17 cellular contexts compared by ENCODE assay signal in genomic region chr5:174187481-174187880, GRCh38.
A peak's percentile ranks its signal among the peaks of the same experiment; 100 is the strongest.
DNase-seq lines count a peak whose midpoint lies in the region; ATAC-seq and TF ChIP-seq lines count a peak whose summit lies in the region.
"Had no signal": no experiment of that assay in that cellular context is flagged by ENCODE, and none has a peak within 500 bp of the region (broad histone marks: within the 10 kb centered on the region; RNA-seq: fewer than 3 reads in every experiment).

No MANE protein-coding gene starts in this region.

- no peak overlapping the region for H3K27ac Mint-ChIP-seq in osteocyte (ENCODE audit: unreplicated experiment)
- H3K27ac Mint-ChIP-seq: CD4-positive, CD25-positive, alpha-beta regulatory T cell had no signal

- no peaks in the 10 kb centered on the region for H3K36me3 ChIP-seq in heart right ventricle
- H3K36me3 ChIP-seq: BE2C, HAP-1 had no signal

- H3K4me1 Mint-ChIP-seq in osteocyte (ENCODE audit: unreplicated experiment) = no peaks in the 10 kb centered on the region
- H3K4me1 Mint-ChIP-seq: CD4-positive, CD25-positive, alpha-beta regulatory T cell; CD8-positive, alpha-beta memory T cell had no signal

- intact Hi-C loops in cardiac septum (cut with DNase I) = no loop called here
- intact Hi-C loops in heart right ventricle (cut with DNase I) = no loop called here

- no peak overlapping the region for H3K4me3 Mint-ChIP-seq in osteocyte (ENCODE audit: unreplicated experiment)
- H3K4me3 Mint-ChIP-seq: CD4-positive, CD25-positive, alpha-beta regulatory T cell; CD8-positive, alpha-beta memory T cell had no signal

- no peak for ATAC-seq in heart right ventricle
- no peak for ATAC-seq in HG03039 (IDR thresholded peaks at IDR 0.05; ENCODE audit: unreplicated experiment)

- H3K9me3 ChIP-seq in heart right ventricle = no peaks in the 10 kb centered on the region
- H3K9me3 ChIP-seq: BE2C, Caco-2, HAP-1 had no signal

- TF ChIP-seq CTCF in heart right ventricle (IDR thresholded peaks at IDR 0.05) = no peak
- TF ChIP-seq CTCF in coronary artery (IDR thresholded peaks at IDR 0.05) = no peak
- TF ChIP-seq CTCF in osteocyte (IDR thresholded peaks at IDR 0.05) = no peak

- DNase-seq in cardiac septum (ENCODE audit: low spot score) (peak; percentile 73), heart right ventricle (no peak), NCI-H2029 treated with DMSO at 0.1 percent for 48 hours (lab: John Stamatoyannopoulos, UW) (peak; percentile 25), coronary artery (ENCODE audit: low spot score) (peak; percentile 9), osteocyte (ENCODE audit: extremely low spot score, unreplicated experiment) (no peak)
- no peak for DNase-seq in effector CD4-positive, alpha-beta T cell
- DNase-seq: ACHN; BE2C; C1 segment of cervical spinal cord; Caco-2; CD4-positive, CD25-positive, alpha-beta regulatory T cell; CD8-positive, alpha-beta memory T cell; DMS79 treated with DMSO at 0.1 percent for 48 hours; GF-D8 had no signal

- no peaks in the 10 kb centered on the region for H3K9me3 Mint-ChIP-seq in osteocyte (ENCODE audit: unreplicated experiment)

- H3K27me3 Mint-ChIP-seq in osteocyte (ENCODE audit: unreplicated experiment) = peaks cover 4% of the 10 kb centered on the region

- H3K27ac ChIP-seq in heart right ventricle (no peak overlapping the region), coronary artery (no peak overlapping the region)
- H3K27ac ChIP-seq: HL-60 had no signal

- WGBS in heart right ventricle, 2 donors = 78% methylated on average over 6 of the region's 6 CpGs

- H3K36me3 Mint-ChIP-seq in osteocyte (ENCODE audit: unreplicated experiment) = no peaks in the 10 kb centered on the region
- H3K36me3 Mint-ChIP-seq: CD4-positive, CD25-positive, alpha-beta regulatory T cell; CD8-positive, alpha-beta memory T cell had no signal

- H3K4me3 ChIP-seq in heart right ventricle = no peak overlapping the region
- no peak overlapping the region for H3K4me3 ChIP-seq in coronary artery
- H3K4me3 ChIP-seq: HAP-1 had no signal

- no peaks in the 10 kb centered on the region for H3K4me1 ChIP-seq in heart right ventricle
- H3K4me1 ChIP-seq: HAP-1 had no signal

- H3K27me3 ChIP-seq in heart right ventricle = peaks cover 0 to 22% (median 7%) of the 10 kb centered on the region in 7 donors
- H3K27me3 ChIP-seq: BE2C had no signal

Comparison
In these comparisons a context has a peak if more than half of its experiments do, and no peak if none do; other contexts are left out.
1. DNase-seq: peak in cardiac septum (single experiment), NCI-H2029 treated with DMSO at 0.1 percent for 48 hours (single experiment) and coronary artery (single experiment); none in heart right ventricle (0 of 2), effector CD4-positive, alpha-beta T cell (single experiment) and osteocyte (single experiment).